ENCODE assay signal across 8 cellular contexts in the genomic region with DNA sequence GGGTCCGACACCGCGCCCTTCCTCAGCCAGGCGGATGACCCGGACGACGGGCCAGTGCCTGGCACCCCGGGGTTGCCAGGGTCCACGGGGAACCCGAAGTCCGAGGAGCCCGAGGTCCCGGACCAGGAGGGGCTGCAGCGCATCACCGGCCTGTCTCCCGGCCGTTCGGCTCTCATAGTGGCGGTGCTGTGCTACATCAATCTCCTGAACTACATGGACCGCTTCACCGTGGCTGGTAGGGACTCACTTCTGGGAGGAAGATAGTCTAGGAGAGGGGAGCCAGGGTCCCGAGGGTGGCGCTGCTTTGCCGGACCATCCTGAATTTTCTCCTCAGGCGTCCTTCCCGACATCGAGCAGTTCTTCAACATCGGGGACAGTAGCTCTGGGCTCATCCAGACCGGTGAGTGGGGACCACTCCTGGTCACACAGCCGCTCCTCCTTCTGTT. TPM values are rescaled to one million over a fixed set of nuclear protein-coding genes. Genes with fewer than 3 reads are reported as not detected.
DNase-seq lines count a peak whose midpoint lies in the region; ATAC-seq and TF ChIP-seq lines count a peak whose summit lies in the region.

No MANE protein-coding gene starts in this region.

- H2AFZ ChIP-seq in smooth muscle cell (ENCODE audit: low read depth): peak overlapping the region; percentile 85

- H3K4me1 ChIP-seq in right atrium auricular region (peaks cover 0 to 14% of the 10 kb centered on the region in 2 donors), smooth muscle cell (ENCODE audit: low read depth) (peaks cover 5% of the 10 kb centered on the region)

- peaks cover 4% of the 10 kb centered on the region for H3F3A ChIP-seq in smooth muscle cell (ENCODE audit: low read depth)

- H3K9me3 ChIP-seq in right atrium auricular region: no peaks in the 10 kb centered on the region
- H3K9me3 ChIP-seq in smooth muscle cell (replicated peaks; ENCODE audit: low read depth): no peaks in the 10 kb centered on the region

- peak overlapping the region; percentile 68 for H3K27ac ChIP-seq in C4-2B
- peak overlapping the region; percentile 84 to 87 for H3K27ac ChIP-seq in right atrium auricular region
- H3K27ac ChIP-seq in smooth muscle cell (ENCODE audit: low read depth): no peak overlapping the region

- no peaks in the 10 kb centered on the region for H3K27me3 ChIP-seq in right atrium auricular region
- H3K27me3 ChIP-seq in smooth muscle cell (ENCODE audit: low read depth): no peaks in the 10 kb centered on the region

- H3K36me3 Mint-ChIP-seq in HFFc6 (ENCODE audit: low read depth): peaks cover 8% of the 10 kb centered on the region; the same call in 1 of the 2 replicates

- peaks cover 26% of the 10 kb centered on the region for H3K4me1 Mint-ChIP-seq in HFFc6 (ENCODE audit: low read depth)

- TF ChIP-seq CTCF in C4-2B (conservative IDR thresholded peaks at IDR 0.05) (no peak), HFFc6 (IDR thresholded peaks at IDR 0.05) (no peak; the same call in 1 of the 2 replicates), WI38 (IDR thresholded peaks at IDR 0.05; ENCODE audit: low read depth, low read length) (no peak), right atrium auricular region (IDR thresholded peaks at IDR 0.05) (no peak), smooth muscle cell (IDR thresholded peaks at IDR 0.05; ENCODE audit: borderline replicate concordance, insufficient read depth, poor library complexity, severe bottlenecking) (no peak)

- ATAC-seq in GM21576 (IDR thresholded peaks at IDR 0.05; ENCODE audit: unreplicated experiment): no peak

- H3K4me2 ChIP-seq in smooth muscle cell: peak overlapping the region; percentile 88

- no peaks in the 10 kb centered on the region for H3K9me3 Mint-ChIP-seq in HFFc6

- no peak for DNase-seq in HFFc6
- no peak for DNase-seq in right atrium auricular region (ENCODE audit: low spot score)
- DNase-seq in smooth muscle cell (lab: John Stamatoyannopoulos, UW; ENCODE audit: unreplicated experiment): no peak
- no peak for DNase-seq in SHP77 treated with DMSO at 0.1 percent for 48 hours (lab: John Stamatoyannopoulos, UW)
- DNase-seq in stimulated activated CD4-positive, alpha-beta T cell treated with anti-CD3 and anti-CD28 coated beads, Interleukin-4, amount 100 ng/mL, for 1 hour: no peak

- peaks cover 15% of the 10 kb centered on the region for H3K79me2 ChIP-seq in smooth muscle cell (ENCODE audit: low read depth)

- H3K4me3 ChIP-seq in WI38 (ENCODE audit: low read depth, low read length) (peak overlapping the region; percentile 94), right atrium auricular region (peak overlapping the region; percentile 87 to 91), smooth muscle cell (peak overlapping the region; percentile 66)

- H3K4me3 Mint-ChIP-seq in HFFc6: peak overlapping the region; percentile 99

- H3K27ac Mint-ChIP-seq in HFFc6: peak overlapping the region; percentile 100

- 22% methylated on average over 28 of the region's 30 CpGs for WGBS in smooth muscle cell (ENCODE audit: low lambda C conversion rate)

- H3K9ac ChIP-seq in smooth muscle cell (ENCODE audit: low read depth): peak overlapping the region; percentile 78

- H3K36me3 ChIP-seq in right atrium auricular region (peaks cover 11% of the 10 kb centered on the region), smooth muscle cell (ENCODE audit: low read depth) (no peaks in the 10 kb centered on the region)

- H3K27me3 Mint-ChIP-seq in HFFc6 (ENCODE audit: insufficient read depth): no peaks in the 10 kb centered on the region; the same call in 1 of the 2 replicates

- no peaks in the 10 kb centered on the region for H4K20me1 ChIP-seq in smooth muscle cell (ENCODE audit: low read depth)

RNA-seq across cellular contexts. Expression of gene SPNS1, which starts 0.6 kb away (rescaled TPM):
- total RNA-seq in HFFc6 (2021; fragmentation: NEBNext Ultra II Directional; extraction: Animal tissue kit (Norgen Biotek cat#: 25700)): 10 to 100 TPM; 36.9 to 43.0 (median 39.9) TPM
- total RNA-seq in right atrium auricular region (10 to 100 TPM; 11.9 to 12.8 TPM), smooth muscle cell (28.6 and 29.8 TPM in 2 replicates)
- polyA plus RNA-seq in smooth muscle cell: 109 and 113 TPM in 2 replicates

RNA-seq across cellular contexts. Expression of gene LAT, which starts 9.7 kb away (rescaled TPM):
- total RNA-seq in HFFc6 (2021; fragmentation: NEBNext Ultra II Directional; extraction: Animal tissue kit (Norgen Biotek cat#: 25700)): 1 to 10 TPM; 2.9 to 5.0 (median 4.4) TPM
- 1 to 10 TPM in 1 of 2 donors, under 1 TPM in 1; 0.98 to 1.3 TPM for total RNA-seq in right atrium auricular region
- 2.1 and 8.2 TPM in 2 replicates for total RNA-seq in smooth muscle cell
- polyA plus RNA-seq in smooth muscle cell: 3.2 and 3.5 TPM in 2 replicates

RNA-seq across cellular contexts. Expression of gene NFATC2IP, which starts 24.4 kb away (rescaled TPM):
- total RNA-seq in HFFc6 (2021; fragmentation: NEBNext Ultra II Directional; extraction: Animal tissue kit (Norgen Biotek cat#: 25700)): 10 to 100 TPM; 18.1 to 21.9 (median 19.9) TPM
- 10 to 100 TPM; 10.6 to 13.0 TPM for total RNA-seq in right atrium auricular region
- 9.7 and 19.0 TPM in 2 replicates for total RNA-seq in smooth muscle cell
- 13.1 and 15.2 TPM in 2 replicates for polyA plus RNA-seq in smooth muscle cell

RNA-seq across cellular contexts. Expression of gene CD19, which starts 43.4 kb away (rescaled TPM):
- total RNA-seq in HFFc6 (2021; fragmentation: NEBNext Ultra II Directional; extraction: Animal tissue kit (Norgen Biotek cat#: 25700)): not detected
- total RNA-seq in right atrium auricular region (under 1 TPM in 1 of 2 donors, not detected in 1; 0.24 TPM), smooth muscle cell (not detected in 2 replicates)
- not detected in 2 replicates for polyA plus RNA-seq in smooth muscle cell

RNA-seq across cellular contexts. Expression of gene RABEP2, which starts 50.1 kb away (rescaled TPM):
- total RNA-seq in HFFc6 (2021; fragmentation: NEBNext Ultra II Directional; extraction: Animal tissue kit (Norgen Biotek cat#: 25700)): 10 to 100 TPM; 19.8 to 24.9 (median 21.9) TPM
- 10 to 100 TPM; 18.2 to 22.5 TPM for total RNA-seq in right atrium auricular region
- total RNA-seq in smooth muscle cell: 9.2 and 16.6 TPM in 2 replicates
- 14.5 and 14.7 TPM in 2 replicates for polyA plus RNA-seq in smooth muscle cell
